In genomic region chr3:14430706-14431470, GRCh38 we compare ENCODE assay signal across 8 cellular contexts. TPM values are rescaled to one million over a fixed set of nuclear protein-coding genes. Genes with fewer than 3 reads are reported as not detected.
A peak's percentile ranks its signal among the peaks of the same experiment; 100 is the strongest.
DNase-seq lines count a peak whose midpoint lies in the region; ATAC-seq and TF ChIP-seq lines count a peak whose summit lies in the region.
"Had no signal": no experiment of that assay in that cellular context is flagged by ENCODE, and none has a peak within 500 bp of the region (broad histone marks: within the 10 kb centered on the region; RNA-seq: fewer than 3 reads in every experiment).

No MANE protein-coding gene starts in this region.

- no peak for TF ChIP-seq CTCF in GM12875 (IDR thresholded peaks at IDR 0.05; ENCODE audit: borderline replicate concordance, insufficient read depth, low read depth, low read length)

- no peaks in the 10 kb centered on the region for H3K9me3 Mint-ChIP-seq in stimulated activated memory B cell treated with anti-CD40 and anti-IgM and Interleukin-4, amounts not matched to agents 10 μg/mL and 1 μg/mL and 100 μg/mL, for 72 hours

- no peaks in the 10 kb centered on the region for H3K27me3 ChIP-seq in SJSA1 (replicated peaks)

- no peak for ATAC-seq in stimulated activated memory B cell treated with anti-CD40 and anti-IgM and Interleukin-4, amounts not matched to agents 10 μg/mL and 1 μg/mL and 100 μg/mL, for 72 hours

- H3K4me1 ChIP-seq in SJSA1 (replicated peaks): peaks cover 57% of the 10 kb centered on the region

- H3K27ac Mint-ChIP-seq in stimulated activated memory B cell treated with anti-CD40 and anti-IgM and Interleukin-4, amounts not matched to agents 10 μg/mL and 1 μg/mL and 100 μg/mL, for 72 hours: peak overlapping the region; percentile 94

- peaks cover 46% of the 10 kb centered on the region for H3K36me3 ChIP-seq in SJSA1

- H3K9me3 ChIP-seq in SJSA1 (replicated peaks): no peaks in the 10 kb centered on the region

- H3K27ac ChIP-seq in SJSA1: peak overlapping the region; percentile 40

- H3K4me3 Mint-ChIP-seq in stimulated activated memory B cell treated with anti-CD40 and anti-IgM and Interleukin-4, amounts not matched to agents 10 μg/mL and 1 μg/mL and 100 μg/mL, for 72 hours: peak overlapping the region; percentile 69

- H3K4me1 Mint-ChIP-seq in stimulated activated memory B cell treated with anti-CD40 and anti-IgM and Interleukin-4, amounts not matched to agents 10 μg/mL and 1 μg/mL and 100 μg/mL, for 72 hours: peaks cover 99% of the 10 kb centered on the region

- DNase-seq in SJSA1 (ENCODE audit: low read depth in 1 of 2, low spot score in 2 of 2) (no peak), globus pallidus (ENCODE audit: low spot score) (peak; percentile 74), DMS114 treated with DMSO at 0.1 percent for 48 hours (lab: John Stamatoyannopoulos, UW; ENCODE audit: unreplicated experiment) (no peak), NCI-H1048 (lab: John Stamatoyannopoulos, UW) (no peak), NOMO-1 treated with DMSO at 0.1 percent for 48 hours (lab: John Stamatoyannopoulos, UW; ENCODE audit: unreplicated experiment) (no peak)
- DNase-seq: NCI-H526 had no signal

- H3K4me3 ChIP-seq in GM12875 (ENCODE audit: low read depth, low read length) (peak overlapping the region; percentile 33), SJSA1 (no peak overlapping the region)

- no peaks in the 10 kb centered on the region for H3K36me3 Mint-ChIP-seq in stimulated activated memory B cell treated with anti-CD40 and anti-IgM and Interleukin-4, amounts not matched to agents 10 μg/mL and 1 μg/mL and 100 μg/mL, for 72 hours

- H3K27me3 Mint-ChIP-seq in stimulated activated memory B cell treated with anti-CD40 and anti-IgM and Interleukin-4, amounts not matched to agents 10 μg/mL and 1 μg/mL and 100 μg/mL, for 72 hours: no peaks in the 10 kb centered on the region

RNA-seq across cellular contexts. Expression of gene SLC6A6, which starts 28.5 kb away (rescaled TPM):
- 36.0 and 49.4 TPM in 2 replicates for total RNA-seq in SJSA1 (2014; rRNA removed; shearing (Covaris generic))
